7 cellular contexts compared by ENCODE assay signal in genomic region chr17:75131278-75132017, GRCh38. TPM values are rescaled to one million over a fixed set of nuclear protein-coding genes. Genes with fewer than 3 reads are reported as not detected.
DNase-seq lines count a peak whose midpoint lies in the region; ATAC-seq, FAIRE-seq and TF ChIP-seq lines count a peak whose summit lies in the region.

Gene NT5C (minus strand): TSS chr17:75131742. CDS start chr17:75131707, 35 bp downstream.

- H3K27ac Mint-ChIP-seq in T-helper 17 cell, result peak within 1 kb of the TSS; percentile 91
- peak within 1 kb of the TSS; percentile 93 for H3K27ac Mint-ChIP-seq in astrocyte (ENCODE audit: unreplicated experiment)

- H3K27me3 ChIP-seq in astrocyte (ENCODE audit: insufficient read depth, low read length), result no peaks in the 10 kb centered on the region

- peak; percentile 15 for TF ChIP-seq CTCF in astrocyte (IDR thresholded peaks at IDR 0.05; ENCODE audit: insufficient read depth, low read depth, low read length)

- peaks cover 13% of the 10 kb centered on the region for H3K4me1 Mint-ChIP-seq in T-helper 17 cell
- peaks cover 6% of the 10 kb centered on the region for H3K4me1 Mint-ChIP-seq in astrocyte (ENCODE audit: low read depth, unreplicated experiment)

- H3K9ac ChIP-seq in astrocyte (ENCODE audit: low read length), result peak within 1 kb of the TSS; percentile 89

- peak; percentile 83 for ATAC-seq in HG02588 (IDR thresholded peaks at IDR 0.05; ENCODE audit: unreplicated experiment)
- peak; percentile 78 for ATAC-seq in T-helper 17 cell

- peaks cover 24% of the 10 kb centered on the region for H3K79me2 ChIP-seq in astrocyte (ENCODE audit: insufficient read depth, low read length)

- H3K27me3 Mint-ChIP-seq in T-helper 17 cell (no peaks in the 10 kb centered on the region), astrocyte (ENCODE audit: low read depth, unreplicated experiment) (no peaks in the 10 kb centered on the region)

- peaks cover 19% of the 10 kb centered on the region for H3K36me3 ChIP-seq in astrocyte (ENCODE audit: insufficient read depth, low read length)

- peak within 1 kb of the TSS; percentile 63 for H3K27ac ChIP-seq in astrocyte (ENCODE audit: low read depth, low read length)

- H4K20me1 ChIP-seq in astrocyte (ENCODE audit: insufficient read depth, low read length), result peaks cover 18% of the 10 kb centered on the region

- H3K4me3 ChIP-seq in astrocyte (ENCODE audit: insufficient read depth, low read depth, low read length), result peak within 1 kb of the TSS; percentile 73

- H3K4me3 Mint-ChIP-seq in T-helper 17 cell (peak within 1 kb of the TSS; percentile 92), astrocyte (ENCODE audit: unreplicated experiment) (peak within 1 kb of the TSS; percentile 87)

- H3K9me3 ChIP-seq in T-helper 17 cell (ENCODE audit: control insufficient read depth, low read length, poor library complexity, severe bottlenecking) (no peaks in the 10 kb centered on the region), astrocyte (ENCODE audit: insufficient read depth, low read depth, low read length) (no peaks in the 10 kb centered on the region)

- H2AFZ ChIP-seq in astrocyte (ENCODE audit: low read depth, low read length), result peak within 1 kb of the TSS; percentile 96

- no peaks in the 10 kb centered on the region for H3K9me3 Mint-ChIP-seq in astrocyte (ENCODE audit: unreplicated experiment)

- peaks cover 12% of the 10 kb centered on the region for H3K4me1 ChIP-seq in astrocyte (ENCODE audit: insufficient read depth, low read length)

- H3K4me2 ChIP-seq in astrocyte (ENCODE audit: low read length), result peak within 1 kb of the TSS; percentile 88

- TF ChIP-seq POLR2A in GM12892 (IDR thresholded peaks at IDR 0.05; ENCODE audit: low read depth, low read length), result peak; percentile 94

- DNase-seq in GM12892 (ENCODE audit: insufficient read length) (peak; percentile 96), NCI-H1092 (lab: John Stamatoyannopoulos, UW) (peak; percentile 77), T-helper 17 cell (peak; percentile 34 to 57 (median 48)), astrocyte (ENCODE audit: low read depth) (peak; percentile 52), hepatic stellate cell (ENCODE audit: low spot score) (peak; percentile 85), renal cortical epithelial cell (ENCODE audit: low read depth) (peak; percentile 35)

- no peaks in the 10 kb centered on the region for H3K36me3 Mint-ChIP-seq in T-helper 17 cell (ENCODE audit: low read depth)
- H3K36me3 Mint-ChIP-seq in astrocyte (ENCODE audit: low read depth, unreplicated experiment), result no peaks in the 10 kb centered on the region

- peak; percentile 93 for FAIRE-seq in GM12892 (lab: Jason Lieb, UNC)
- no peak for FAIRE-seq in astrocyte (lab: Jason Lieb, UNC)

RNA-seq across cellular contexts. Expression of gene NT5C, which starts in this region (rescaled TPM):
- 33.8 TPM for polyA plus RNA-seq in GM12892 (2012; ENCODE audit: missing spikeins)
- total RNA-seq in T-helper 17 cell, result 10 to 100 TPM; 20.6 to 29.8 TPM
- total RNA-seq in astrocyte, result 23.7 and 29.5 TPM in 2 replicates
- 22.9 and 77.3 TPM in 2 replicates for total RNA-seq in renal cortical epithelial cell

Comparison
In these comparisons a context has a peak if more than half of its experiments do, and no peak if none do; other contexts are left out.
1. Peak in every context shown above with its lines: DNase-seq, ATAC-seq, H3K4me3 ChIP-seq and H3K27ac ChIP-seq.
2. DNase-seq: peak in every context shown above with its lines; median percentile 96 in GM12892; 85 in hepatic stellate cell; 77 in NCI-H1092; 52 in astrocyte; 48 in T-helper 17 cell; 35 in renal cortical epithelial cell.